ENCODE assay signal across 11 cellular contexts in the genomic region with DNA sequence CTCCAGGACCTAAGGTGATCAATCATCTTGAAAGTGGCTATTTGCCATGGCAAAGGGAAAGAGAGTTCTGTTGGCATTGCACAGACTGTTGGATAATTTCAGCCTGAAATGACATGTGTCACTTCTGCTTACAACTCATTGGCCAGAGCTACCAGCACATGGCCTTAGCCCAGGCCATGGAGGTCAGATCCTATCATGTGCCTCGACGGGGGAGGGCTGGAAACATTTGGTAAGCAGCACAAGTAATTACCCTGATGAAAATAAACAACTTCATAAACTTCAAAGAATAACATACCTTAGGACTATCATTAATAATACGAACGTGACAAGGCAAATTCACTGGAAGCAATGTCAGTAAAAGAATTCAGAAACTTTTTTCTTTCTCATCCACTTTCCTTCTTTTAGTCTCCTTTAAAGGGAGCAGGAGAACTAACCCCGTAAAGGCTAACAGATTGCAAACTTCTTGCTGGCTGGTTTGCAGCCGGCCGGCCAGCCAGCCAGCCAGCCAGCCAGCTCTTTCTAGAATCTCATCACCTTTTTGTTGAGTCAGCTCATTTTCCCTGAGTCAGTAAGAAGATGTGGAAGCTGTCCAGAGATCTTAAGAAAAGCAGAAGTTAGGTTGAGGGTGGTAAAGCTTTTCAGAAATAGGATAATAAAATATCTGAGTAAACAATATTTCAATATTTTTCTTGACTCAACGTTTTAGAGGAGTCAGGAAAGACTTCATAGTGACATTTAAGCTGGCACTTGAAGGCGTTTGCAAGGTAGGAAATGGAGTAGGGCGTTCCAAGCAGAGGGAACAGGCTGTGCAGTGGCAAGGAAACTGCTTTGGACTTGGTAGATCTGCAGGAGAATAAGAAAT. TPM values are rescaled to one million over a fixed set of nuclear protein-coding genes. Genes with fewer than 3 reads are reported as not detected.
A peak's percentile ranks its signal among the peaks of the same experiment; 100 is the strongest.
DNase-seq lines count a peak whose midpoint lies in the region; ATAC-seq, FAIRE-seq and TF ChIP-seq lines count a peak whose summit lies in the region.
"Had no signal": no experiment of that assay in that cellular context is flagged by ENCODE, and none has a peak within 500 bp of the region (broad histone marks: within the 10 kb centered on the region; RNA-seq: fewer than 3 reads in every experiment).

No MANE protein-coding gene starts in this region.

- H3K27ac Mint-ChIP-seq in activated CD4-positive, alpha-beta memory T cell treated with anti-CD3 and anti-CD28 coated beads for 36 hours, result no peak overlapping the region

- peak overlapping the region; percentile 80 for H3K27ac ChIP-seq in subcutaneous abdominal adipose tissue (ENCODE audit: low read depth, low read length)
- H3K27ac ChIP-seq: epithelial cell of prostate had no signal

- no peaks in the 10 kb centered on the region for H3K9me3 Mint-ChIP-seq in activated CD4-positive, alpha-beta memory T cell treated with anti-CD3 and anti-CD28 coated beads for 36 hours

- H3K4me3 Mint-ChIP-seq in activated CD4-positive, alpha-beta memory T cell treated with anti-CD3 and anti-CD28 coated beads for 36 hours, result no peak overlapping the region

- H3K27me3 ChIP-seq in bronchial epithelial cell (ENCODE audit: control insufficient read depth, insufficient read depth, low read length) (no peaks in the 10 kb centered on the region), subcutaneous abdominal adipose tissue (ENCODE audit: control insufficient read depth in 5 of 5, insufficient read depth in 4 of 5, low read length in 5 of 5) (no peaks in the 10 kb centered on the region)

- CTCF ChIA-PET in activated CD4-positive, alpha-beta memory T cell treated with anti-CD3 and anti-CD28 coated beads for 36 hours (lab: Charles Lee), result interaction anchor here (3.3 kb wide), 1 partner anchor 165 kb away, joined by 21 read pairs; no protein-coding TSS in a partner anchor

- peak overlapping the region in 1 of 5 donors; percentile 30 for H3K9ac ChIP-seq in subcutaneous abdominal adipose tissue (ENCODE audit: low read length in 5 of 5)

- intact Hi-C loops in left colon (cut with DNase I, micrococcal nuclease), result loop anchor here in 1 of 2 donors (10.0 kb wide), 1 partner anchor 93 kb away; no protein-coding TSS in a partner anchor
- intact Hi-C loops in activated CD4-positive, alpha-beta memory T cell treated with anti-CD3 and anti-CD28 coated beads for 36 hours (cut with micrococcal nuclease), result no loop called here

- DNase-seq in M059J (ENCODE audit: low read depth), result peak; percentile 29
- peak; percentile 18 for DNase-seq in bronchial epithelial cell (ENCODE audit: low read depth)
- DNase-seq in left colon, result no peak
- no peak for DNase-seq in activated CD4-positive, alpha-beta memory T cell treated with anti-CD3 and anti-CD28 coated beads for 36 hours
- DNase-seq: NCI-H1694; stimulated activated CD4-positive, alpha-beta T cell treated with anti-CD3 and anti-CD28 coated beads, Interleukin-12 subunit alpha, Interleukin-12 subunit beta, amount 100 ng/mL, for 4 hours had no signal

- no peaks in the 10 kb centered on the region for H3K9me3 ChIP-seq in subcutaneous abdominal adipose tissue (ENCODE audit: control insufficient read depth in 5 of 5, low read length in 5 of 5)

- H3K36me3 ChIP-seq in bronchial epithelial cell (ENCODE audit: control insufficient read depth, insufficient read depth, low read length) (no peaks in the 10 kb centered on the region), subcutaneous abdominal adipose tissue (ENCODE audit: control insufficient read depth in 5 of 5, insufficient read depth in 5 of 5, low read length in 5 of 5) (peaks cover 0 to 3% (median 0%) of the 10 kb centered on the region in 5 donors)

- H3K36me3 Mint-ChIP-seq in activated CD4-positive, alpha-beta memory T cell treated with anti-CD3 and anti-CD28 coated beads for 36 hours, result no peaks in the 10 kb centered on the region

- peak; percentile 24 for ATAC-seq in left colon
- no peak for ATAC-seq in HG02970 (IDR thresholded peaks at IDR 0.05; ENCODE audit: low FRiP score, unreplicated experiment)
- no peak for ATAC-seq in HG02623 (IDR thresholded peaks at IDR 0.05; ENCODE audit: unreplicated experiment)
- no peak for ATAC-seq in GM19395 (IDR thresholded peaks at IDR 0.05; ENCODE audit: unreplicated experiment)

- no peak for TF ChIP-seq CTCF in bronchial epithelial cell (IDR thresholded peaks at IDR 0.05; ENCODE audit: insufficient read depth, low read length, severe bottlenecking)

- no peaks in the 10 kb centered on the region for H3K4me1 Mint-ChIP-seq in activated CD4-positive, alpha-beta memory T cell treated with anti-CD3 and anti-CD28 coated beads for 36 hours (ENCODE audit: low read depth)

- H3K4me3 ChIP-seq in bronchial epithelial cell (ENCODE audit: low read depth, low read length) (no peak overlapping the region), subcutaneous abdominal adipose tissue (ENCODE audit: low read depth in 1 of 5, low read length in 5 of 5) (peak overlapping the region in 2 of 5 donors; percentile 39 to 44)

- peaks cover 8% of the 10 kb centered on the region for H3K27me3 Mint-ChIP-seq in activated CD4-positive, alpha-beta memory T cell treated with anti-CD3 and anti-CD28 coated beads for 36 hours

- FAIRE-seq in bronchial epithelial cell (lab: Jason Lieb, UNC), result no peak

- H3K4me1 ChIP-seq in subcutaneous abdominal adipose tissue (ENCODE audit: control insufficient read depth in 5 of 5, insufficient read depth in 5 of 5, low read length in 5 of 5), result peaks cover 6 to 48% (median 37%) of the 10 kb centered on the region in 5 donors

- POLR2A ChIA-PET in activated CD4-positive, alpha-beta memory T cell treated with anti-CD3 and anti-CD28 coated beads for 36 hours (lab: Charles Lee), result no interaction called here

RNA-seq across cellular contexts. Expression of gene CNRIP1, which starts 31.9 kb away (rescaled TPM):
- 22.6 and 27.2 TPM in 2 replicates for total RNA-seq in M059J (2014; rRNA removed; shearing (Covaris generic))
- total RNA-seq in bronchial epithelial cell (0.26 TPM in 1 of 2 replicates, not detected in the other), left colon (1 to 10 TPM; 3.1 to 8.0 TPM)
- not detected for total RNA-seq in activated CD4-positive, alpha-beta memory T cell treated with anti-CD3 and anti-CD28 coated beads for 36 hours

RNA-seq across cellular contexts. Expression of gene PPP3R1, which starts 35.5 kb away (rescaled TPM):
- total RNA-seq in M059J (2014; rRNA removed; shearing (Covaris generic)), result 25.8 and 30.8 TPM in 2 replicates
- total RNA-seq in bronchial epithelial cell (19.2 and 26.5 TPM in 2 replicates), left colon (10 to 100 TPM; 54.7 to 56.3 TPM)
- total RNA-seq in activated CD4-positive, alpha-beta memory T cell treated with anti-CD3 and anti-CD28 coated beads for 36 hours, result 10 to 100 TPM; 76.2 to 76.6 TPM

Comparison
In these comparisons a context has a peak if more than half of its experiments do, and no peak if none do; other contexts are left out.
1. DNase-seq: peak in M059J (single experiment) and bronchial epithelial cell (single experiment); none in left colon (0 of 2) and activated CD4-positive, alpha-beta memory T cell treated with anti-CD3 and anti-CD28 coated beads for 36 hours (single experiment).